1 cellular context compared by ENCODE assay signal in the genomic region with DNA sequence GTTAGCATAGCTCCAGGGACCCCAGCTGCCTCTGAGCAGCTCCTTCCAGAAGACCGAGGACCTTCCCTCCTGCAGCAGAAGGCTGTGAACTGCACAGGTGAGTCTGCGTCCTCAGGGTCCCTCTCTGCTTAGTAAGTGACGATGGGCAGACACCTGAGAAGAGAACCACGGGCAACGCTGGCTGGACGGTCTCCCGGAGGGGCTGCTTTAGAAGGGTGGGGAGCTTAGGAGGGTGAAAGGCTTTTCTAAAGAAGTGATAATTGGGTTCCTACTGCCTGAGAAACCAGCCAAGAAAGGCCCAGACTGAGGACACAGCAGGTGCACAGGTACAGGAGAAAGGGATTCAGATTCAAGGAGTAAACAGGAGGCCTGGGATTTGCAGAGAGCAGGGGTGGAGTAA.
TF ChIP-seq lines count a peak whose summit lies in the region.

No MANE protein-coding gene starts in this region.

TF ChIP-seq in H1, 55 proteins besides CTCF, POLR2A, EP300 and RAD21 (continued from another document):
- TF ChIP-seq ZNF274 (IDR thresholded peaks at IDR 0.05; ENCODE audit: borderline replicate concordance, extremely low read depth, low read length) (no peak), SIX5 (IDR thresholded peaks at IDR 0.05; ENCODE audit: low read depth, low read length) (no peak), CEBPB (IDR thresholded peaks at IDR 0.05; ENCODE audit: low read depth, low read length) (no peak), POLR2AphosphoS5 (IDR thresholded peaks at IDR 0.05; ENCODE audit: low read depth, low read length) (no peak), TAF1 (IDR thresholded peaks at IDR 0.05; ENCODE audit: low read depth, low read length) (no peak), CBX5 (IDR thresholded peaks at IDR 0.05; ENCODE audit: low read depth, low read length) (no peak)
TF ChIP-seq in H1: peak in this region for 0.
